In genomic region chr4:30256105-30256828, GRCh38 we compare ENCODE assay signal across 1 cellular context.
TF ChIP-seq lines count a peak whose summit lies in the region.

No MANE protein-coding gene starts in this region.

TF ChIP-seq in GM23338, 12 proteins besides CTCF, POLR2A, EP300 and RAD21 (continued from another document):
- no peak for TF ChIP-seq EZH2phosphoT487 (IDR thresholded peaks at IDR 0.05; ENCODE audit: unreplicated experiment)
- TF ChIP-seq ETS1 (IDR thresholded peaks at IDR 0.05), result no peak
TF ChIP-seq in GM23338: peak in this region for 0.
